Comparison of ENCODE assay signal across 8 cellular contexts in the genomic region with DNA sequence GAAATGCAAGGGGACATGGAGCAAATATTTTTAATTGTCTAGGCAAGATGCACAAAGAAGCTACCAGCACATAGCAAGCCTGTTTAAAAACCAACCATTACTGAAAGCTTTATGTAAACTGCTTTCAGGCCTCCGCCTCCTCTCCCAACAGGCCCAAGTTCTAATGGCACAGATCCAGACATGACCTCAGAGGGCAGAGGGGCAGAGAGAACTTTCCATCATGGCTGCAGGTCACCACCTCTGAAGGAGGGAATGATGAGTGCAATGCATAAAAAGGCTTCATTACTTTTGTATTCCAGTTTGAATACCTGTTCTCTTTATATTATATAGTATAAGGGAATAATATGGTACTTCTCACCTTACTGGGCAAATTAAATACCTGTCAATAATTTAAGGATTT. TPM values are rescaled to one million over a fixed set of nuclear protein-coding genes. Genes with fewer than 3 reads are reported as not detected.
DNase-seq lines count a peak whose midpoint lies in the region; ATAC-seq and TF ChIP-seq lines count a peak whose summit lies in the region.

No MANE protein-coding gene starts in this region.

- peak overlapping the region; percentile 91 for H3K27ac Mint-ChIP-seq in WTC11

- CTCF ChIA-PET in WTC11 (lab: Charles Lee), result no interaction called here

- TF ChIP-seq CTCF in WTC11 (IDR thresholded peaks at IDR 0.05) (no peak), lower leg skin (IDR thresholded peaks at IDR 0.05) (no peak)

- H3K4me3 ChIP-seq in rectal smooth muscle tissue (ENCODE audit: low read length) (no peak overlapping the region), lower leg skin (ENCODE audit: low read depth, poor library complexity, severe bottlenecking) (no peak overlapping the region)

- H3K4me1 Mint-ChIP-seq in WTC11, result peaks cover 40% of the 10 kb centered on the region

- H3K4me3 Mint-ChIP-seq in WTC11, result no peak overlapping the region

- peak overlapping the region; percentile 47 for H3K27ac ChIP-seq in rectal smooth muscle tissue (ENCODE audit: low read depth, low read length)

- peaks cover 7% of the 10 kb centered on the region for H3K4me1 ChIP-seq in rectal smooth muscle tissue (ENCODE audit: control insufficient read depth, insufficient read depth, low read length)

- ATAC-seq in WTC11, result no peak
- ATAC-seq in HG03520 (IDR thresholded peaks at IDR 0.05; ENCODE audit: unreplicated experiment), result no peak

- no peaks in the 10 kb centered on the region for H3K27me3 ChIP-seq in rectal smooth muscle tissue (ENCODE audit: control insufficient read depth, insufficient read depth, low read length)

- H3K36me3 Mint-ChIP-seq in WTC11, result peaks cover 93% of the 10 kb centered on the region

- intact Hi-C loops in head of caudate nucleus (cut with DNase I) (no loop called here), lower leg skin (cut with DNase I; ENCODE audit: low total_unique reads) (no loop called here)

- peak; percentile 63 for DNase-seq in EH (ENCODE audit: low read depth)
- DNase-seq in WTC11 (ENCODE audit: low spot score), result no peak
- DNase-seq in head of caudate nucleus, result peak in 25 of 42 donors; percentile 19 to 81 (median 49)
- no peak for DNase-seq in OCI-M2 (lab: John Stamatoyannopoulos, UW; ENCODE audit: unreplicated experiment)
- DNase-seq in lower leg skin (ENCODE audit: low spot score in 2 of 2), result no peak
- no peak for DNase-seq in dedifferentiated amniotic fluid mesenchymal stem cell (ENCODE audit: extremely low spot score)

- no peak for TF ChIP-seq POLR2A in lower leg skin (IDR thresholded peaks at IDR 0.05)

- no peaks in the 10 kb centered on the region for H3K9me3 Mint-ChIP-seq in WTC11

- H3K9ac ChIP-seq in rectal smooth muscle tissue (ENCODE audit: low read length), result no peak overlapping the region

- WGBS in lower leg skin, 2 donors, result 50 to 60% methylated on average over 1 of the region's 1 CpG

- no peaks in the 10 kb centered on the region for H3K27me3 Mint-ChIP-seq in WTC11 (ENCODE audit: low read depth)

- POLR2A ChIA-PET in WTC11 (lab: Charles Lee), result no interaction called here

- peaks cover 62% of the 10 kb centered on the region for H3K36me3 ChIP-seq in rectal smooth muscle tissue (ENCODE audit: control insufficient read depth, insufficient read depth, low read length)

TF ChIP-seq in WTC11, 78 proteins besides CTCF, POLR2A, EP300 and RAD21:
- no peak for TF ChIP-seq ERG (CRISPR knock-in tag; IDR thresholded peaks at IDR 0.05)
- no peak for TF ChIP-seq GABPB1 (CRISPR knock-in tag; IDR thresholded peaks at IDR 0.05)
TF ChIP-seq in WTC11: peak in this region for 0.

RNA-seq across cellular contexts. Expression of gene DDX17, which starts 15.2 kb away (rescaled TPM):
- total RNA-seq in WTC11 (2021) (399 to 507 TPM (median 489 TPM) in 3 replicates), lower leg skin (100 to 1,000 TPM; 419 to 723 (median 493) TPM)

RNA-seq across cellular contexts. Expression of gene KDELR3, which starts 23.0 kb away (rescaled TPM):
- 5.7 to 10.3 TPM (median 7.7 TPM) in 3 replicates for total RNA-seq in WTC11 (2021)
- total RNA-seq in lower leg skin, result 1 to 10 TPM in 2 of 4 donors, under 1 TPM in 2; 0.80 to 5.1 (median 1.3) TPM

RNA-seq across cellular contexts. Expression of gene KCNJ4, which starts 35.9 kb away (rescaled TPM):
- 3.1 to 3.3 TPM (median 3.2 TPM) in 3 replicates for total RNA-seq in WTC11 (2021)
- total RNA-seq in lower leg skin, result 1 to 10 TPM in 1 of 4 donors, under 1 TPM in 2, not detected in 1; 0.29 to 1.4 (median 0.46) TPM

Comparison
In these comparisons a context has a peak if more than half of its experiments do, and no peak if none do; other contexts are left out.
1. DNase-seq: peak in EH (single experiment) and head of caudate nucleus (25 of 42); none in WTC11 (single experiment), OCI-M2 (single experiment), lower leg skin (0 of 2) and dedifferentiated amniotic fluid mesenchymal stem cell (single experiment).